ENCODE assay signal across 14 cellular contexts in the genomic region with DNA sequence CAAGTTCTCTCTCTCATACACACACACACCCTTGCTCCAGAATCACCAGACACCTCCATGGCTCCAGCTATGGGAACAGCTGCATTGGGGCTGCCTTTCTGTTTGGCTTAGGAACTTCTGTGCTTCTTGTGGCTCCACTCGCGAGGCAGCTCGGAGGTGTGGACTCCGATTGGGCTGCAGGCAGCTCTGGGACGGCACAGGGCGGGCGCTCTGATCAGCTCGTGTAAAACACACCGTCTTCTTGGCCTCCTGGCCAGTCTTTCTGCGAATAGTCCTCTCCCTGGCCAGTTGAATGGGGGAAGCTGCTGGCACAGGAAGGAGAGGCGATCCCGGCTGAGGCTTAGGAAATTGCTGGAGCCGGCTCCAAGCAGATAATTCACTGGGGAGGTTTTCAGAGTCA. TPM values are rescaled to one million over a fixed set of nuclear protein-coding genes. Genes with fewer than 3 reads are reported as not detected.
DNase-seq lines count a peak whose midpoint lies in the region; ATAC-seq, FAIRE-seq and TF ChIP-seq lines count a peak whose summit lies in the region.
"Had no signal": no experiment of that assay in that cellular context is flagged by ENCODE, and none has a peak within 500 bp of the region (broad histone marks: within the 10 kb centered on the region; RNA-seq: fewer than 3 reads in every experiment).

No MANE protein-coding gene starts in this region.

- ATAC-seq in activated T-cell treated with anti-CD3 and anti-CD28 coated beads, Interleukin-2, amount 50 U/mL, for 4 hours = no peak
- peak; percentile 35 for ATAC-seq in K562
- ATAC-seq: foreskin keratinocyte had no signal

- TF ChIP-seq CTCF in K562 (IDR thresholded peaks at IDR 0.05 in 2 of 3, conservative IDR thresholded peaks at IDR 0.05 in 1 of 3; ENCODE audit: insufficient read depth in 2 of 3, low read depth in 1 of 3, low read length in 3 of 3) (no peak), stomach (IDR thresholded peaks at IDR 0.05) (no peak)

- 6% methylated on average over 13 of the region's 13 CpGs for WGBS in K562 (ENCODE audit: insufficient coverage, low coverage, missing lambda C conversion rate)
- WGBS in mesendoderm (ENCODE audit: extremely low coverage, insufficient coverage, low lambda C conversion rate) = no CpG with 5 or more reads among the region's 13 CpGs
- 64 to 76% (median 72%) methylated on average over 13 of the region's 13 CpGs for WGBS in stomach, 5 donors

- H3K23ac ChIP-seq in mesendoderm (ENCODE audit: low read length) = no peak overlapping the region

- no peaks in the 10 kb centered on the region for H3K36me3 ChIP-seq in K562 (ENCODE audit: control insufficient read depth, insufficient read depth, low read length)
- H3K36me3 ChIP-seq in mesendoderm (ENCODE audit: control insufficient read depth, insufficient read depth, low read length) = no peaks in the 10 kb centered on the region
- peaks cover 62 to 99% (median 79%) of the 10 kb centered on the region in 4 donors for H3K36me3 ChIP-seq in stomach
- H3K36me3 ChIP-seq in MG63 = peaks cover 85% of the 10 kb centered on the region

- POLR2A ChIA-PET in K562 (lab: Yijun Ruan, JAX) = interaction anchor here (0.6 to 0.8 kb wide), 3 partner anchors 13 to 701 kb away, joined by 3 to 4 read pairs (median 3); no protein-coding TSS in a partner anchor

- H3K9ac ChIP-seq in K562 (ENCODE audit: insufficient read depth in 1 of 2, low read depth in 2 of 2, low read length in 2 of 2) (peak overlapping the region in 1 of 2 experiments; percentile 55; a peak in 1 of 4 replicates), mesendoderm (ENCODE audit: low read length) (no peak overlapping the region)

- H3K79me2 ChIP-seq in K562 (ENCODE audit: control insufficient read depth, insufficient read depth, low read length) = no peaks in the 10 kb centered on the region
- H3K79me2 ChIP-seq in mesendoderm (ENCODE audit: control insufficient read depth, insufficient read depth, low read length) = no peaks in the 10 kb centered on the region

- no peak overlapping the region for H2BK5ac ChIP-seq in mesendoderm (ENCODE audit: low read length)

- TF ChIP-seq RAD21 in K562 (CRISPR knock-in tag; conservative IDR thresholded peaks at IDR 0.05 in 1 of 2, IDR thresholded peaks at IDR 0.05 in 1 of 2) = no peak

- CTCF ChIA-PET in K562 (lab: Yijun Ruan, JAX; ENCODE audit: low intra/inter-chr PET ratio) = no interaction called here

- no peaks in the 10 kb centered on the region for H3K79me1 ChIP-seq in mesendoderm (ENCODE audit: low read length)

- H4K5ac ChIP-seq in mesendoderm (ENCODE audit: low read length) = no peak overlapping the region

- H3K36me3 Mint-ChIP-seq in activated T-cell treated with anti-CD3 and anti-CD28 coated beads, Interleukin-2, amount 50 U/mL, for 24 hours (ENCODE audit: low read depth) = peaks cover 34% of the 10 kb centered on the region
- peaks cover 33% of the 10 kb centered on the region for H3K36me3 Mint-ChIP-seq in activated T-cell treated with anti-CD3 and anti-CD28 coated beads, Interleukin-2, amount 50 U/mL, for 4 hours (ENCODE audit: insufficient read depth)

- H3K4me2 ChIP-seq in K562 (ENCODE audit: insufficient read depth, low read length) = no peak overlapping the region
- no peak overlapping the region for H3K4me2 ChIP-seq in mesendoderm (ENCODE audit: low read length)

- H4K8ac ChIP-seq in mesendoderm (ENCODE audit: low read depth, low read length) = no peak overlapping the region

- no peak overlapping the region for H2AK5ac ChIP-seq in mesendoderm (ENCODE audit: low read length)

- H3K4me1 ChIP-seq in K562 (replicated peaks in 1 of 2; ENCODE audit: control insufficient read depth in 2 of 2, insufficient read depth in 2 of 2, low read length in 2 of 2) = peaks cover 0 to 10% of the 10 kb centered on the region in 2 experiments; a peak in 1 of 5 replicates
- no peaks in the 10 kb centered on the region for H3K4me1 ChIP-seq in mesendoderm (ENCODE audit: control insufficient read depth, low read depth, low read length)
- peaks cover 23 to 64% (median 43%) of the 10 kb centered on the region in 4 donors for H3K4me1 ChIP-seq in stomach

- peak overlapping the region; percentile 39 for H3K56ac ChIP-seq in mesendoderm (ENCODE audit: low read length)

- H3K4me3 ChIP-seq in K562 (no peak overlapping the region), mesendoderm (ENCODE audit: low read length) (no peak overlapping the region), stomach (no peak overlapping the region), MG63 (no peak overlapping the region)
- H3K4me3 ChIP-seq: Peyer's patch, prostate gland had no signal

- no peak overlapping the region for H2BK15ac ChIP-seq in mesendoderm (replicated peaks; ENCODE audit: low read depth)

- H3K27ac ChIP-seq in K562 (ENCODE audit: extremely low read depth, low read depth, low read length) = no peak overlapping the region
- H3K27ac ChIP-seq in mesendoderm (ENCODE audit: low read depth, low read length) = no peak overlapping the region
- peak overlapping the region in 3 of 5 donors; percentile 51 to 78 (median 59) for H3K27ac ChIP-seq in stomach
- H3K27ac ChIP-seq: foreskin keratinocyte, Peyer's patch had no signal

- H3K18ac ChIP-seq in mesendoderm (ENCODE audit: low read length) = no peak overlapping the region

- H3K9me3 ChIP-seq in K562 (replicated peaks; ENCODE audit: control insufficient read depth, insufficient read depth, low read depth, low read length) (no peaks in the 10 kb centered on the region), stomach (no peaks in the 10 kb centered on the region), MG63 (no peaks in the 10 kb centered on the region)
- H3K9me3 ChIP-seq: Peyer's patch, prostate gland had no signal

- H2AFZ ChIP-seq in K562 (ENCODE audit: low read depth, low read length) = no peak overlapping the region; the same call in 1 of the 2 replicates

- no peaks in the 10 kb centered on the region for H3K9me1 ChIP-seq in K562 (ENCODE audit: control insufficient read depth, insufficient read depth, low read length)

- peaks cover 6 to 26% of the 10 kb centered on the region in 2 experiments; a peak in 3 of 5 replicates for H3K27me3 ChIP-seq in K562 (ENCODE audit: control insufficient read depth in 2 of 2, insufficient read depth in 2 of 2, low read length in 2 of 2)
- H3K27me3 ChIP-seq in mesendoderm (ENCODE audit: insufficient read depth, low read length, poor library complexity) = no peaks in the 10 kb centered on the region
- no peaks in the 10 kb centered on the region for H3K27me3 ChIP-seq in stomach
- H3K27me3 ChIP-seq in MG63 = no peaks in the 10 kb centered on the region
- H3K27me3 ChIP-seq: foreskin keratinocyte, Peyer's patch had no signal

- no TSS peak for BruUV-seq in K562 (replicated peaks; lab: Mats Ljungman, UMichigan)

- DNase-seq in activated T-cell treated with anti-CD3 and anti-CD28 coated beads, Interleukin-2, amount 50 U/mL, for 24 hours = peak; percentile 30
- no peak for DNase-seq in activated T-cell treated with anti-CD3 and anti-CD28 coated beads, Interleukin-2, amount 50 U/mL, for 4 hours
- DNase-seq in K562 (ENCODE audit: extremely low read depth in 1 of 4, low spot score in 3 of 4) (no peak), mesendoderm (no peak), stomach (no peak), globus pallidus (ENCODE audit: low spot score) (no peak), MG63 (no peak), Kasumi-1 (lab: John Stamatoyannopoulos, UW) (no peak)
- DNase-seq: activated CD4-positive, alpha-beta T cell treated with anti-CD3 and anti-CD28 coated beads for 1 hour; foreskin keratinocyte; NCI-H187; NCI-H526 had no signal

- H3K4me1 Mint-ChIP-seq in activated T-cell treated with anti-CD3 and anti-CD28 coated beads, Interleukin-2, amount 50 U/mL, for 24 hours (ENCODE audit: low read depth) = peaks cover 47% of the 10 kb centered on the region
- peaks cover 21% of the 10 kb centered on the region for H3K4me1 Mint-ChIP-seq in activated T-cell treated with anti-CD3 and anti-CD28 coated beads, Interleukin-2, amount 50 U/mL, for 4 hours (ENCODE audit: low read depth)

- intact Hi-C loops in K562 (cut with micrococcal nuclease) (no loop called here), stomach (cut with DNase I; ENCODE audit: low total_unique reads) (no loop called here)

- in situ Hi-C loops in K562 (cut with MboI) = no loop called here

- no peaks in the 10 kb centered on the region for H3K27me3 Mint-ChIP-seq in activated T-cell treated with anti-CD3 and anti-CD28 coated beads, Interleukin-2, amount 50 U/mL, for 24 hours
- no peaks in the 10 kb centered on the region for H3K27me3 Mint-ChIP-seq in activated T-cell treated with anti-CD3 and anti-CD28 coated beads, Interleukin-2, amount 50 U/mL, for 4 hours (ENCODE audit: low read depth)

- no peak overlapping the region for H3K4me3 Mint-ChIP-seq in activated T-cell treated with anti-CD3 and anti-CD28 coated beads, Interleukin-2, amount 50 U/mL, for 24 hours
- H3K4me3 Mint-ChIP-seq in activated T-cell treated with anti-CD3 and anti-CD28 coated beads, Interleukin-2, amount 50 U/mL, for 4 hours = no peak overlapping the region

- no peak for FAIRE-seq in K562 (lab: Jason Lieb, UNC)

- peak overlapping the region; percentile 59 for H3K27ac Mint-ChIP-seq in activated T-cell treated with anti-CD3 and anti-CD28 coated beads, Interleukin-2, amount 50 U/mL, for 24 hours

- no peak overlapping the region for H2BK120ac ChIP-seq in mesendoderm (ENCODE audit: low read depth, low read length)

- no peak for TF ChIP-seq EP300 in K562 (IDR thresholded peaks at IDR 0.05; ENCODE audit: low read length)
- TF ChIP-seq EP300 in stomach (IDR thresholded peaks at IDR 0.05) = no peak

- H4K20me1 ChIP-seq in K562 (replicated peaks; ENCODE audit: control insufficient read depth, insufficient read depth, low read length) = no peaks in the 10 kb centered on the region

- no peak for TF ChIP-seq POLR2A in K562 (conservative IDR thresholded peaks at IDR 0.05)
- TF ChIP-seq POLR2A in stomach (IDR thresholded peaks at IDR 0.05) = no peak

- no peak overlapping the region for H3K4ac ChIP-seq in mesendoderm (ENCODE audit: low read depth, low read length)

- no peaks in the 10 kb centered on the region for H3K9me3 Mint-ChIP-seq in activated T-cell treated with anti-CD3 and anti-CD28 coated beads, Interleukin-2, amount 50 U/mL, for 24 hours
- H3K9me3 Mint-ChIP-seq in activated T-cell treated with anti-CD3 and anti-CD28 coated beads, Interleukin-2, amount 50 U/mL, for 4 hours = no peaks in the 10 kb centered on the region

RNA-seq across cellular contexts. Expression of gene FOSL2, which starts 22.4 kb away (rescaled TPM):
- 10 to 100 TPM; 71.5 to 98.6 (median 90.4) TPM for total RNA-seq in activated T-cell treated with anti-CD3 and anti-CD28 coated beads, Interleukin-2, amount 50 U/mL, for 4 hours
- 0.77 and 2.2 TPM in 2 replicates for total RNA-seq in K562 (2011; cell fraction: chromatin; rRNA removed; ENCODE audit: low replicate concordance)
- 1.4 and 1.5 TPM in 2 replicates for total RNA-seq in K562 (2011; cell fraction: nucleolus; rRNA removed)
- total RNA-seq in K562 (2011; cell fraction: nucleoplasm; rRNA removed) = 0.99 and 1.5 TPM in 2 replicates
- total RNA-seq in K562 (2014; rRNA removed) (0.86 and 1.4 TPM in 2 replicates), K562 (2014; rRNA removed; fragmentation: Illumina TruSeq; extraction: Trizol) (0.45 and 0.51 TPM in 2 replicates), K562 (2015; rRNA removed; fragmentation: Illumina TruSeq; extraction: Trizol) (1.4 and 1.6 TPM in 2 replicates), K562 (2021) (2.9 and 3.1 TPM in 2 replicates), stomach (100 to 1,000 TPM in 3 of 5 donors, 10 to 100 TPM in 2; 50.1 to 227 (median 113) TPM)
- polyA plus RNA-seq in K562 (2011; rRNA removed) (0.31 and 0.57 TPM in 2 replicates), K562 (2014; fragmentation: Illumina TruSeq; extraction: Trizol) (0.80 and 0.86 TPM in 2 replicates), K562 (2014; fragmentation: Nextera tagmentation; extraction: Ambion mirVana) (under 1 TPM; 0.04 to 0.07 TPM), K562 (2014; rRNA removed) (0.88 and 0.91 TPM in 2 replicates), stomach (10 to 100 TPM; 24.4 to 40.8 (median 27.6) TPM)
- polyA plus RNA-seq in K562 (2011; cell fraction: cytosol; rRNA removed) = 0.34 and 0.51 TPM in 2 replicates
- polyA plus RNA-seq in K562 (2011; cell fraction: nucleus; rRNA removed) = 0.77 and 1.00 TPM in 2 replicates
- 2.4 and 4.6 TPM in 2 replicates for polyA plus RNA-seq in K562 (2012)
- polyA minus RNA-seq in K562 (2011; rRNA and poly(A)+ RNA removed) = 0.35 and 0.51 TPM in 2 replicates
- 0.76 and 1.3 TPM in 2 replicates for polyA minus RNA-seq in K562 (2011; cell fraction: cytosol; rRNA and poly(A)+ RNA removed)
- 1.1 and 1.4 TPM in 2 replicates for polyA minus RNA-seq in K562 (2011; cell fraction: nucleus; rRNA and poly(A)+ RNA removed)
- 4.6 TPM for polyA plus RNA-seq in mesendoderm (2013, experiment 1 of 2)
- 4.9 TPM for polyA plus RNA-seq in mesendoderm (2013, experiment 2 of 2)
- 32.7 and 46.9 TPM in 2 replicates for total RNA-seq in MG63 (2014; rRNA removed; shearing (Covaris generic); ENCODE audit: low replicate concordance)

Comparison
In these comparisons a context has a peak if more than half of its experiments do, and no peak if none do; other contexts are left out.
1. H3K27ac ChIP-seq: peak in stomach (3 of 5); none in K562 (single experiment) and mesendoderm (single experiment).